In genomic region chr16:14523632-14524031, GRCh38 we compare ENCODE assay signal across 24 cellular contexts.
"Had no signal": no experiment of that assay in that cellular context is flagged by ENCODE, and none has a peak within 500 bp of the region (broad histone marks: within the 10 kb centered on the region; RNA-seq: fewer than 3 reads in every experiment).

No MANE protein-coding gene starts in this region.

- H3K27ac Mint-ChIP-seq: activated CD8-positive, alpha-beta T cell treated with anti-CD3 and anti-CD28 coated beads for 36 hours; activated naive CD4-positive, alpha-beta T cell treated with anti-CD3 and anti-CD28 coated beads, Interleukin-2, amount 10 ng/mL, durations not matched to agents 7 days and 5 days; activated T-helper 2 cell treated with anti-CD3 and anti-CD28 coated beads, Interferon-gamma antibody, Interleukin-2, Interleukin-4, amounts not matched to agents 10 μg/mL and 5 μg/mL and 100 μg/mL, durations not matched to agents 14 hours and 24 hours and 36 hours; nephron; progenitor cell of endocrine pancreas; T-helper 2 cell treated with Interferon-gamma antibody and Interleukin-4, amounts not matched to agents 5 μg/mL and 100 μg/mL, for 36 hours; type B pancreatic cell had no signal

- H3K36me3 ChIP-seq: ascending aorta, colonic mucosa, left ventricle myocardium inferior, right atrium auricular region had no signal

- DNase-seq: activated CD4-positive, alpha-beta T cell treated with anti-CD3 and anti-CD28 coated beads for 48 hours; activated CD4-positive, CD25-positive, alpha-beta regulatory T cell; activated CD8-positive, alpha-beta T cell treated with anti-CD3 and anti-CD28 coated beads for 36 hours; activated naive CD4-positive, alpha-beta T cell treated with anti-CD3 and anti-CD28 coated beads, Interleukin-2, amount 10 ng/mL, durations not matched to agents 7 days and 5 days; activated T-cell treated with anti-CD3 and anti-CD28 coated beads, Interleukin-2, amount 50 U/mL, for 1 hour; colonic mucosa; erythroblast; head of caudate nucleus; kidney glomerular epithelial cell; left ventricle myocardium inferior; mammary epithelial cell; midbrain; stimulated activated CD4-positive, alpha-beta T cell treated with anti-CD3 and anti-CD28 coated beads, Interleukin-15, amount 100 ng/mL, for 24 hours; stimulated activated CD4-positive, alpha-beta T cell treated with anti-CD3 and anti-CD28 coated beads, Interleukin-4, amount 100 ng/mL, for 1 hour; stomach had no signal

- H3K4me1 ChIP-seq: colonic mucosa had no signal

- ATAC-seq: activated CD8-positive, alpha-beta T cell treated with anti-CD3 and anti-CD28 coated beads for 36 hours had no signal

- H3K27ac ChIP-seq: ascending aorta, colonic mucosa, left ventricle myocardium inferior, right atrium auricular region, stomach had no signal

- H3K27me3 ChIP-seq: ascending aorta, colonic mucosa, right atrium auricular region, stomach had no signal

- H3K9me3 ChIP-seq: ascending aorta, colonic mucosa, left ventricle myocardium inferior, right atrium auricular region, stomach had no signal

- H3K4me3 ChIP-seq: ascending aorta, colonic mucosa, left ventricle myocardium inferior, right atrium auricular region, skin epidermis, stomach had no signal

- H3K27me3 Mint-ChIP-seq: activated CD8-positive, alpha-beta T cell treated with anti-CD3 and anti-CD28 coated beads for 36 hours; activated naive CD4-positive, alpha-beta T cell treated with anti-CD3 and anti-CD28 coated beads, Interleukin-2, amount 10 ng/mL, durations not matched to agents 7 days and 5 days; central memory CD8-positive, alpha-beta T cell; progenitor cell of endocrine pancreas; type B pancreatic cell had no signal

- H3K4me3 Mint-ChIP-seq: activated CD8-positive, alpha-beta T cell treated with anti-CD3 and anti-CD28 coated beads for 36 hours; activated naive CD4-positive, alpha-beta T cell treated with anti-CD3 and anti-CD28 coated beads, Interleukin-2, amount 10 ng/mL, durations not matched to agents 7 days and 5 days; central memory CD8-positive, alpha-beta T cell; nephron; T-helper 2 cell treated with Interferon-gamma antibody and Interleukin-4, amounts not matched to agents 5 μg/mL and 100 μg/mL, for 36 hours; type B pancreatic cell had no signal

- H3K9me3 Mint-ChIP-seq: activated CD8-positive, alpha-beta T cell treated with anti-CD3 and anti-CD28 coated beads for 36 hours; activated naive CD4-positive, alpha-beta T cell treated with anti-CD3 and anti-CD28 coated beads, Interleukin-2, amount 10 ng/mL, durations not matched to agents 7 days and 5 days; activated T-helper 2 cell treated with anti-CD3 and anti-CD28 coated beads, Interferon-gamma antibody, Interleukin-2, Interleukin-4, amounts not matched to agents 10 μg/mL and 5 μg/mL and 100 μg/mL, durations not matched to agents 14 hours and 24 hours and 36 hours; central memory CD8-positive, alpha-beta T cell; nephron; T-helper 2 cell treated with Interferon-gamma antibody and Interleukin-4, amounts not matched to agents 5 μg/mL and 100 μg/mL, for 36 hours; type B pancreatic cell had no signal
